In the genomic region with DNA sequence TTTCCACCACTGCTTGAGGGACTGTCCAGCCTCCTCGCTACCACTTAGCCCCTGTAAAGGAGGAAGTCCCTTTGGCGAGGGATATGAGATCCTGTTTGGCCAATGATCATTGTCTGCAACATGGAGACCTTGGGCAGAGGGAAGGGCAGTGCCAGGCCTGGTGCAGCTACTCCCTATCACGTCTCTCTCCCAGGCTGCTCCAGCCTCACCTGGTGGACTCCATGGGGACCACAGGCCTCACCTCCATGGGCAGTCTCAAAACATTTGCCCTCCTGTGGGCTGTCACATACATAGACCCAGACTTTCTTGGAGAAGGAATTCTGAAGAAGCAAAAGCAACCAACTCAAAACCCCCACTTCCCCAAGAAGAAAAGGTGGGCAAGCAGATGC, we compare ENCODE assay signal across 8 cellular contexts. TPM values are rescaled to one million over a fixed set of nuclear protein-coding genes. Genes with fewer than 3 reads are reported as not detected.
DNase-seq lines count a peak whose midpoint lies in the region; ATAC-seq and TF ChIP-seq lines count a peak whose summit lies in the region.
"Not testable (repeated sequence)": the region's sequence is repeated elsewhere in the genome, so short reads cannot be mapped to it uniquely, and the experiment has no call there.

No MANE protein-coding gene starts in this region.

- DNase-seq in DMS79 treated with DMSO at 0.1 percent for 48 hours (lab: John Stamatoyannopoulos, UW) (peak; percentile 31), NCI-H2196 (lab: John Stamatoyannopoulos, UW; ENCODE audit: unreplicated experiment) (peak; percentile 29)
- not testable (repeated sequence) for DNase-seq in activated CD4-positive, alpha-beta T cell treated with anti-CD3 and anti-CD28 coated beads for 36 hours; chondrocyte (ENCODE audit: low spot score); neural progenitor cell (ENCODE audit: low spot score); thoracic aorta (ENCODE audit: low spot score)

- TF ChIP-seq CTCF in HEK293 (tag by site-specific recombination; IDR thresholded peaks at IDR 0.05); chondrocyte (IDR thresholded peaks at IDR 0.05); neural progenitor cell (IDR thresholded peaks at IDR 0.05); thoracic aorta (IDR thresholded peaks at IDR 0.05): not testable (repeated sequence)

- not testable (repeated sequence) for H3K36me3 ChIP-seq in HEK293 (ENCODE audit: control insufficient read depth in 2 of 2, insufficient read depth in 1 of 2, low read length in 2 of 2); neural progenitor cell; thoracic aorta

- H3K27ac Mint-ChIP-seq in activated CD4-positive, alpha-beta T cell treated with anti-CD3 and anti-CD28 coated beads for 36 hours = peak overlapping the region; percentile 73
- H3K27ac Mint-ChIP-seq in chondrocyte (ENCODE audit: unreplicated experiment) (peak overlapping the region; percentile 27), neural progenitor cell (peak overlapping the region; percentile 87)

- not testable (repeated sequence) for H3K27me3 ChIP-seq in neural progenitor cell; thoracic aorta (replicated peaks; ENCODE audit: insufficient read depth)

- not testable (repeated sequence) for H3F3A ChIP-seq in neural progenitor cell (ENCODE audit: low read depth)

- H4K20me1 ChIP-seq in neural progenitor cell (ENCODE audit: low read depth) = not testable (repeated sequence)

- not testable (repeated sequence) for H3K9ac ChIP-seq in neural progenitor cell

- H3K27me3 Mint-ChIP-seq in activated CD4-positive, alpha-beta T cell treated with anti-CD3 and anti-CD28 coated beads for 36 hours; chondrocyte (ENCODE audit: low read depth): not testable (repeated sequence)
- peaks cover 17% of the 10 kb centered on the region for H3K27me3 Mint-ChIP-seq in neural progenitor cell (ENCODE audit: insufficient read depth, low read depth)

- H3K4me1 ChIP-seq in HEK293 (ENCODE audit: control insufficient read depth, insufficient read depth, low read length); neural progenitor cell: not testable (repeated sequence)
- H3K4me1 ChIP-seq in thoracic aorta (ENCODE audit: control insufficient read depth in 1 of 2, low read depth in 2 of 2) = peaks cover 0 to 12% of the 10 kb centered on the region in 2 donors

- H3K9me3 ChIP-seq in HEK293 (ENCODE audit: control insufficient read depth, insufficient read depth, low read depth, low read length); neural progenitor cell (ENCODE audit: low read depth); thoracic aorta: not testable (repeated sequence)

- POLR2A ChIA-PET in HEK293 (lab: Yijun Ruan, JAX) = interaction anchor here (0.7 to 1.2 kb wide), 3 partner anchors 46 to 160 kb away, joined by 3 to 4 read pairs (median 3); a partner anchor contains a TSS
- POLR2A ChIA-PET in activated CD4-positive, alpha-beta T cell treated with anti-CD3 and anti-CD28 coated beads for 36 hours (lab: Charles Lee) = not testable (repeated sequence)

- H3K4me1 Mint-ChIP-seq in activated CD4-positive, alpha-beta T cell treated with anti-CD3 and anti-CD28 coated beads for 36 hours = peaks cover 15% of the 10 kb centered on the region
- not testable (repeated sequence) for H3K4me1 Mint-ChIP-seq in chondrocyte (ENCODE audit: low read depth)
- peaks cover 10% of the 10 kb centered on the region for H3K4me1 Mint-ChIP-seq in neural progenitor cell

- CTCF ChIA-PET in HEK293 (lab: Yijun Ruan, JAX) = interaction anchor here (0.8 kb wide), 1 partner anchor 14 kb away, joined by 4 read pairs; no protein-coding TSS in a partner anchor
- CTCF ChIA-PET in activated CD4-positive, alpha-beta T cell treated with anti-CD3 and anti-CD28 coated beads for 36 hours (lab: Charles Lee) = interaction anchor here (0.6 to 2.0 kb wide), 6 partner anchors 17 to 400 kb away, joined by 3 to 6 read pairs (median 4); a partner anchor contains a TSS

- H3K36me3 Mint-ChIP-seq in activated CD4-positive, alpha-beta T cell treated with anti-CD3 and anti-CD28 coated beads for 36 hours (ENCODE audit: low read depth); chondrocyte (ENCODE audit: low read depth); neural progenitor cell: not testable (repeated sequence)

- H3K4me3 ChIP-seq in HEK293 (ENCODE audit: low read depth, low read length) = peak overlapping the region; percentile 58
- peak overlapping the region; percentile 41 for H3K4me3 ChIP-seq in iPS-11a (ENCODE audit: low read depth, low read length)
- peak overlapping the region; percentile 59 for H3K4me3 ChIP-seq in neural progenitor cell
- H3K4me3 ChIP-seq in thoracic aorta = peak overlapping the region; percentile 87

- peak; percentile 25 for ATAC-seq in activated CD4-positive, alpha-beta T cell treated with anti-CD3 and anti-CD28 coated beads for 36 hours
- ATAC-seq in thoracic aorta (ENCODE audit: insufficient number of reproducible peaks, low FRiP score, low read depth) = not testable (repeated sequence)

- peak overlapping the region; percentile 98 for H2AFZ ChIP-seq in neural progenitor cell (replicated peaks)

- intact Hi-C loops in activated CD4-positive, alpha-beta T cell treated with anti-CD3 and anti-CD28 coated beads for 36 hours (cut with DNase I, micrococcal nuclease) = loop anchor here (1.0 to 5.0 kb wide), 4 partner anchors 16 to 48 kb away; a partner anchor contains a TSS

- peak overlapping the region; percentile 92 for H3K4me3 Mint-ChIP-seq in activated CD4-positive, alpha-beta T cell treated with anti-CD3 and anti-CD28 coated beads for 36 hours
- H3K4me3 Mint-ChIP-seq in chondrocyte (ENCODE audit: unreplicated experiment) (peak overlapping the region; percentile 88), neural progenitor cell (peak overlapping the region; percentile 85)

- H3K9me3 Mint-ChIP-seq in activated CD4-positive, alpha-beta T cell treated with anti-CD3 and anti-CD28 coated beads for 36 hours (ENCODE audit: low read depth) = peaks cover 14% of the 10 kb centered on the region
- peaks cover 23% of the 10 kb centered on the region for H3K9me3 Mint-ChIP-seq in chondrocyte (ENCODE audit: low read depth)
- peaks cover 19% of the 10 kb centered on the region for H3K9me3 Mint-ChIP-seq in neural progenitor cell

- not testable (repeated sequence) for H3K79me2 ChIP-seq in neural progenitor cell (ENCODE audit: low read depth)

- H3K27ac ChIP-seq in HEK293 (ENCODE audit: extremely low read depth, low read depth, low read length) = peak overlapping the region; percentile 80; the same call in 1 of the 2 replicates
- H3K27ac ChIP-seq in neural progenitor cell = not testable (repeated sequence)
- peak overlapping the region; percentile 43 to 95 for H3K27ac ChIP-seq in thoracic aorta

- peak overlapping the region; percentile 93 for H3K4me2 ChIP-seq in neural progenitor cell

TF ChIP-seq in HEK293, 187 proteins besides CTCF, POLR2A, EP300 and RAD21:
- peak; percentile 34; the same call in 1 of the 2 replicates for TF ChIP-seq ZNF394 (tag by site-specific recombination; IDR thresholded peaks at IDR 0.05; ENCODE audit: borderline replicate concordance)

RNA-seq across cellular contexts. Expression of a gene that starts 16.0 kb away (rescaled TPM):
- under 1 TPM; 0.74 to 0.91 TPM for total RNA-seq in activated CD4-positive, alpha-beta T cell treated with anti-CD3 and anti-CD28 coated beads for 36 hours
- 0.34 to 0.60 TPM (median 0.54 TPM) in 3 replicates for total RNA-seq in chondrocyte
- 0.77 and 1.4 TPM in 2 replicates for total RNA-seq in neural progenitor cell (ENCODE audit: low replicate concordance)
- under 1 TPM in 1 of 2 donors, not detected in 1; 0.14 TPM for total RNA-seq in thoracic aorta

RNA-seq across cellular contexts. Expression of a gene that starts 35.6 kb away (rescaled TPM):
- total RNA-seq in activated CD4-positive, alpha-beta T cell treated with anti-CD3 and anti-CD28 coated beads for 36 hours = not detected
- total RNA-seq in chondrocyte = not detected in 3 replicates
- not detected in 2 replicates for total RNA-seq in neural progenitor cell (ENCODE audit: low replicate concordance)
- 1 to 10 TPM; 1.3 to 2.4 TPM for total RNA-seq in thoracic aorta

RNA-seq across cellular contexts. Expression of a gene that starts 47.1 kb away (rescaled TPM):
- 10 to 100 TPM; 27.5 to 27.6 TPM for total RNA-seq in activated CD4-positive, alpha-beta T cell treated with anti-CD3 and anti-CD28 coated beads for 36 hours
- total RNA-seq in chondrocyte (11.9 to 17.7 TPM (median 13.9 TPM) in 3 replicates), neural progenitor cell (ENCODE audit: low replicate concordance) (3.6 and 7.4 TPM in 2 replicates), thoracic aorta (1 to 10 TPM; 5.5 to 6.9 TPM)

RNA-seq across cellular contexts. Expression of a gene that starts 58.3 kb away (rescaled TPM):
- 100 to 1,000 TPM; 101 to 115 TPM for total RNA-seq in activated CD4-positive, alpha-beta T cell treated with anti-CD3 and anti-CD28 coated beads for 36 hours
- total RNA-seq in chondrocyte = 18.7 to 126 TPM (median 118 TPM) in 3 replicates
- 11.1 and 26.6 TPM in 2 replicates for total RNA-seq in neural progenitor cell (ENCODE audit: low replicate concordance)
- total RNA-seq in thoracic aorta = 10 to 100 TPM; 11.4 to 16.9 TPM

Comparison
In these comparisons a context has a peak if more than half of its experiments do, and no peak if none do; other contexts are left out.
1. H3K27ac Mint-ChIP-seq: peak in every context shown above with its lines; median percentile 87 in neural progenitor cell; 73 in activated CD4-positive, alpha-beta T cell treated with anti-CD3 and anti-CD28 coated beads for 36 hours; 27 in chondrocyte.